ENCODE assay signal across 16 cellular contexts in genomic region chr13:113195360-113195759, GRCh38. TPM values are rescaled to one million over a fixed set of nuclear protein-coding genes. Genes with fewer than 3 reads are reported as not detected.
DNase-seq lines count a peak whose midpoint lies in the region; ATAC-seq and TF ChIP-seq lines count a peak whose summit lies in the region.
"Had no signal": no experiment of that assay in that cellular context is flagged by ENCODE, and none has a peak within 500 bp of the region (broad histone marks: within the 10 kb centered on the region; RNA-seq: fewer than 3 reads in every experiment).

No MANE protein-coding gene starts in this region.

- peak overlapping the region; percentile 19 for H4K8ac ChIP-seq in mesenchymal stem cell (ENCODE audit: low read length)

- TF ChIP-seq CTCF in LNCaP clone FGC (IDR thresholded peaks at IDR 0.05; ENCODE audit: control insufficient read depth, extremely low read depth, insufficient read depth) (no peak), prostate gland (IDR thresholded peaks at IDR 0.05) (no peak)

- no peak for TF ChIP-seq POLR2A in prostate gland (IDR thresholded peaks at IDR 0.05)

- no peak overlapping the region for H3K27ac ChIP-seq in CD4-positive, CD25-positive, alpha-beta regulatory T cell (ENCODE audit: insufficient read depth, low read length, poor library complexity, severe bottlenecking)
- H3K27ac ChIP-seq in mesenchymal stem cell (ENCODE audit: low read length, poor library complexity, severe bottlenecking): no peak overlapping the region
- peak overlapping the region; percentile 50 to 76 for H3K27ac ChIP-seq in prostate gland
- H3K27ac ChIP-seq: A549, GM23248, HL-60 had no signal

- H3K4me3 ChIP-seq in CD4-positive, CD25-positive, alpha-beta regulatory T cell (ENCODE audit: low read depth, low read length): no peak overlapping the region
- H3K4me3 ChIP-seq in LNCaP clone FGC (ENCODE audit: low read depth, low read length) (peak overlapping the region; percentile 24), mesenchymal stem cell (ENCODE audit: insufficient read depth in 1 of 2, low read depth in 1 of 2, low read length in 2 of 2) (no peak overlapping the region), prostate gland (no peak overlapping the region)
- H3K4me3 ChIP-seq: A549, GM23248 had no signal

- H3K36me3 Mint-ChIP-seq in CD4-positive, CD25-positive, alpha-beta regulatory T cell: peaks cover 45% of the 10 kb centered on the region

- no peak for DNase-seq in CD4-positive, CD25-positive, alpha-beta regulatory T cell
- peak; percentile 72 for DNase-seq in LNCaP clone FGC (ENCODE audit: low read depth)
- no peak for DNase-seq in mesenchymal stem cell
- DNase-seq in prostate gland (ENCODE audit: low spot score): peak; percentile 33
- no peak for DNase-seq in activated CD4-positive, alpha-beta T cell treated with anti-CD3 and anti-CD28 coated beads, Interleukin-2, amount 50 U/mL, for 1 hour
- DNase-seq in NCI-H345 (lab: John Stamatoyannopoulos, UW): no peak
- DNase-seq: BE2C; CD8-positive, alpha-beta memory T cell; DMS53; GF-D8; GM23248 had no signal

- peaks cover 4% of the 10 kb centered on the region for H3K27me3 Mint-ChIP-seq in CD4-positive, CD25-positive, alpha-beta regulatory T cell
- H3K27me3 Mint-ChIP-seq: CD8-positive, alpha-beta memory T cell had no signal

- no peak overlapping the region for H2BK120ac ChIP-seq in mesenchymal stem cell (ENCODE audit: low read depth, low read length)

- H3K79me1 ChIP-seq in mesenchymal stem cell (replicated peaks; ENCODE audit: low read length, poor library complexity, severe bottlenecking): peaks cover 25% of the 10 kb centered on the region

- H3K4me1 ChIP-seq in CD4-positive, CD25-positive, alpha-beta regulatory T cell (ENCODE audit: control insufficient read depth, insufficient read depth, low read length, poor library complexity, severe bottlenecking): no peaks in the 10 kb centered on the region
- H3K4me1 ChIP-seq in mesenchymal stem cell (ENCODE audit: control insufficient read depth, insufficient read depth, low read depth, low read length) (no peaks in the 10 kb centered on the region), prostate gland (replicated peaks) (peaks cover 16% of the 10 kb centered on the region)
- H3K4me1 ChIP-seq: BE2C had no signal

- H3K4me3 Mint-ChIP-seq in CD4-positive, CD25-positive, alpha-beta regulatory T cell: no peak overlapping the region
- H3K4me3 Mint-ChIP-seq: CD14-positive monocyte; CD8-positive, alpha-beta memory T cell had no signal

- ATAC-seq in CD4-positive, CD25-positive, alpha-beta regulatory T cell (ENCODE audit: low read depth in 2 of 2): no peak
- ATAC-seq: A549, HCT116 had no signal

- peaks cover 3 to 11% (median 5%) of the 10 kb centered on the region in 4 donors for H3K4me1 Mint-ChIP-seq in CD4-positive, CD25-positive, alpha-beta regulatory T cell
- H3K4me1 Mint-ChIP-seq: CD14-positive monocyte had no signal

- H3K18ac ChIP-seq in mesenchymal stem cell (ENCODE audit: low read depth in 1 of 2, low read length in 2 of 2): no peak overlapping the region

- peak overlapping the region in 2 of 3 donors; percentile 32 to 59 for H3K27ac Mint-ChIP-seq in CD4-positive, CD25-positive, alpha-beta regulatory T cell
- H3K27ac Mint-ChIP-seq: CD8-positive, alpha-beta memory T cell had no signal

- no peak overlapping the region for H4K91ac ChIP-seq in mesenchymal stem cell (ENCODE audit: low read length)

- no peak overlapping the region for H3K9ac ChIP-seq in mesenchymal stem cell (ENCODE audit: low read length)
- H3K9ac ChIP-seq: GM23248 had no signal

- no peak overlapping the region for H2AFZ ChIP-seq in mesenchymal stem cell (ENCODE audit: low read depth, low read length)
- H2AFZ ChIP-seq: GM23248 had no signal

- peaks cover 94% of the 10 kb centered on the region for H3K36me3 ChIP-seq in CD4-positive, CD25-positive, alpha-beta regulatory T cell (ENCODE audit: control insufficient read depth, insufficient read depth, low read length)
- H3K36me3 ChIP-seq in mesenchymal stem cell (ENCODE audit: control insufficient read depth in 1 of 2, insufficient read depth in 2 of 2, low read depth in 1 of 2, low read length in 2 of 2): peaks cover 29 to 87% of the 10 kb centered on the region in 2 experiments
- H3K36me3 ChIP-seq in prostate gland: no peaks in the 10 kb centered on the region

- no peak overlapping the region for H2BK15ac ChIP-seq in mesenchymal stem cell (ENCODE audit: low read depth, poor library complexity, severe bottlenecking)

- no peaks in the 10 kb centered on the region for H3K9me3 ChIP-seq in CD4-positive, CD25-positive, alpha-beta regulatory T cell (ENCODE audit: control insufficient read depth in 2 of 2, low read length in 2 of 2)
- no peaks in the 10 kb centered on the region for H3K9me3 ChIP-seq in mesenchymal stem cell (ENCODE audit: control insufficient read depth, low read length)
- H3K9me3 ChIP-seq in prostate gland: no peaks in the 10 kb centered on the region
- H3K9me3 ChIP-seq: A549, BE2C had no signal

- no peak overlapping the region for H3K23ac ChIP-seq in mesenchymal stem cell (ENCODE audit: low read length in 2 of 2)

- intact Hi-C loops in prostate gland (cut with DNase I): no loop called here

- no peak overlapping the region for H3K4me2 ChIP-seq in mesenchymal stem cell (ENCODE audit: low read length, poor library complexity, severe bottlenecking)
- H3K4me2 ChIP-seq: A549 had no signal

- no peak overlapping the region for H2BK12ac ChIP-seq in mesenchymal stem cell (ENCODE audit: low read length in 2 of 2)

- H3K4ac ChIP-seq in mesenchymal stem cell (ENCODE audit: low read depth in 1 of 2, low read length in 2 of 2): no peak overlapping the region

- WGBS in mesenchymal stem cell: 97% methylated on average over 5 of the region's 6 CpGs
- 46% methylated on average over 6 of the region's 6 CpGs for WGBS in prostate gland

- H3K14ac ChIP-seq in mesenchymal stem cell (ENCODE audit: low read length in 2 of 2): no peak overlapping the region

- no peak overlapping the region for H2BK5ac ChIP-seq in mesenchymal stem cell (ENCODE audit: low read depth, low read length, poor library complexity, severe bottlenecking)

- H3K27me3 ChIP-seq in CD4-positive, CD25-positive, alpha-beta regulatory T cell (ENCODE audit: control insufficient read depth, insufficient read depth, low read length): no peaks in the 10 kb centered on the region
- no peaks in the 10 kb centered on the region for H3K27me3 ChIP-seq in mesenchymal stem cell (ENCODE audit: control insufficient read depth in 1 of 2, insufficient read depth in 1 of 2, low read length in 2 of 2)
- no peaks in the 10 kb centered on the region for H3K27me3 ChIP-seq in prostate gland (replicated peaks; ENCODE audit: insufficient read depth)
- H3K27me3 ChIP-seq: BE2C had no signal

- no peaks in the 10 kb centered on the region for H3K9me3 Mint-ChIP-seq in CD4-positive, CD25-positive, alpha-beta regulatory T cell
- H3K9me3 Mint-ChIP-seq: CD14-positive monocyte; CD8-positive, alpha-beta memory T cell had no signal

- no peak overlapping the region for H2AK5ac ChIP-seq in mesenchymal stem cell (ENCODE audit: low read length, severe bottlenecking)

RNA-seq across cellular contexts. Expression of gene PCID2, which starts 13.1 kb away (rescaled TPM):
- total RNA-seq in CD4-positive, CD25-positive, alpha-beta regulatory T cell: 46.8 TPM
- polyA plus RNA-seq in CD4-positive, CD25-positive, alpha-beta regulatory T cell: 10 to 100 TPM; 68.5 to 95.4 (median 83.9) TPM
- polyA plus RNA-seq in mesenchymal stem cell (2013, experiment 1 of 2): 32.8 TPM
- polyA plus RNA-seq in mesenchymal stem cell (2013, experiment 2 of 2): 32.5 TPM
- total RNA-seq in prostate gland: 10 to 100 TPM; 47.7 to 48.6 TPM

RNA-seq across cellular contexts. Expression of gene CUL4A, which starts 14.1 kb away (rescaled TPM):
- total RNA-seq in CD4-positive, CD25-positive, alpha-beta regulatory T cell: 76.4 TPM
- polyA plus RNA-seq in CD4-positive, CD25-positive, alpha-beta regulatory T cell: 10 to 100 TPM; 46.5 to 54.7 (median 52.9) TPM
- polyA plus RNA-seq in mesenchymal stem cell (2013, experiment 1 of 2): 45.5 TPM
- 45.2 TPM for polyA plus RNA-seq in mesenchymal stem cell (2013, experiment 2 of 2)
- total RNA-seq in prostate gland: 100 to 1,000 TPM; 103 to 185 TPM

RNA-seq across cellular contexts. Expression of gene PROZ, which starts 36.9 kb away (rescaled TPM):
- not detected for total RNA-seq in CD4-positive, CD25-positive, alpha-beta regulatory T cell
- under 1 TPM in 2 of 4 donors, not detected in 2; 0.15 TPM for polyA plus RNA-seq in CD4-positive, CD25-positive, alpha-beta regulatory T cell
- polyA plus RNA-seq in mesenchymal stem cell (2013, experiment 1 of 2): not detected
- polyA plus RNA-seq in mesenchymal stem cell (2013, experiment 2 of 2): not detected
- not detected for total RNA-seq in prostate gland
- total RNA-seq: CD8-positive, alpha-beta memory T cell; GM23248 had no signal
- polyA plus RNA-seq: A549; AG04450; CD14-positive monocyte; CD8-positive, alpha-beta memory T cell; GM23248 had no signal

Comparison
In these comparisons a context has a peak if more than half of its experiments do, and no peak if none do; other contexts are left out.
1. DNase-seq: peak in LNCaP clone FGC (single experiment) and prostate gland (single experiment); none in CD4-positive, CD25-positive, alpha-beta regulatory T cell (0 of 3), mesenchymal stem cell (single experiment), activated CD4-positive, alpha-beta T cell treated with anti-CD3 and anti-CD28 coated beads, Interleukin-2, amount 50 U/mL, for 1 hour (single experiment) and NCI-H345 (single experiment).
2. H3K27ac ChIP-seq: peak in prostate gland (2 of 2); none in CD4-positive, CD25-positive, alpha-beta regulatory T cell (single experiment) and mesenchymal stem cell (single experiment).